Comparison of ENCODE assay signal across 9 cellular contexts in the genomic region with DNA sequence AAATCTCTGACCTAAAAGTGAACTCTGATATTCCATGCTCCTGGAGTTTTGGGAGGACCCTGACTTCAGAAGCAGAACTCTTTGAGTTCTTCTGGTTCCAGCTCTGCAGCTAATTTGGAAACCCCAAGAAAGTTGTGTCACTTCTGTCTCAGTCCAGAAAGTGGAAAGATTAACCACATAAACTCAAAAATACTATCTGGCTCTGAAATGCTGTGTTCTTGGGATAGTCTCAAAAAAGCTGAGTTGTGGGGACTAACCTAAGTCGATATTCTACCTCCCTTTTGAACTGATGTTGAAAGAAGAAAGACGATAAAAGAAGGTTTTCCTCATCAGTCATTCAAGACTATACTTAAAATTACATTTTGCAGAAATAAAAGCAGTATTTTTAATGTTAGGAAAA. TPM values are rescaled to one million over a fixed set of nuclear protein-coding genes. Genes with fewer than 3 reads are reported as not detected.
DNase-seq lines count a peak whose midpoint lies in the region; ATAC-seq and TF ChIP-seq lines count a peak whose summit lies in the region.
"Had no signal": no experiment of that assay in that cellular context is flagged by ENCODE, and none has a peak within 500 bp of the region (broad histone marks: within the 10 kb centered on the region; RNA-seq: fewer than 3 reads in every experiment).

No MANE protein-coding gene starts in this region.

- peak overlapping the region; percentile 91 to 95 for H3K27ac ChIP-seq in thoracic aorta
- H3K27ac ChIP-seq: PC-9 had no signal

- no peak for TF ChIP-seq CTCF in thoracic aorta (IDR thresholded peaks at IDR 0.05)

- H3K27me3 ChIP-seq in adipocyte (replicated peaks; ENCODE audit: control insufficient read depth, insufficient read depth, low read length), result no peaks in the 10 kb centered on the region
- no peaks in the 10 kb centered on the region for H3K27me3 ChIP-seq in thoracic aorta (replicated peaks; ENCODE audit: insufficient read depth)

- ATAC-seq in thoracic aorta (ENCODE audit: insufficient number of reproducible peaks, low FRiP score, low read depth), result no peak
- ATAC-seq in esophagus mucosa, result no peak

- no peaks in the 10 kb centered on the region for H3K27me3 Mint-ChIP-seq in activated naive CD4-positive, alpha-beta T cell treated with anti-CD3 and anti-CD28 coated beads, Interleukin-2, amount 10 ng/mL, durations not matched to agents 7 days and 5 days

- DNase-seq in activated naive CD4-positive, alpha-beta T cell treated with anti-CD3 and anti-CD28 coated beads, Interleukin-2, amount 10 ng/mL, durations not matched to agents 7 days and 5 days, result no peak
- DNase-seq in activated naive CD4-positive, alpha-beta T cell treated with Interleukin-2 at 50 U/mL for 16 hours, result no peak
- peak; percentile 4 for DNase-seq in adipocyte (ENCODE audit: low read depth)
- peak; percentile 57 for DNase-seq in midbrain (lab: John Stamatoyannopoulos, UW)
- DNase-seq in thoracic aorta (ENCODE audit: low spot score), result no peak
- DNase-seq in NCI-H1417 (lab: John Stamatoyannopoulos, UW), result no peak
- DNase-seq in DMS153 (lab: John Stamatoyannopoulos, UW), result no peak

- CTCF ChIA-PET in activated naive CD4-positive, alpha-beta T cell treated with anti-CD3 and anti-CD28 coated beads, Interleukin-2, amount 10 ng/mL, durations not matched to agents 7 days and 5 days (lab: Charles Lee), result interaction anchor here (0.7 to 3.5 kb wide), 7 partner anchors 9 to 271 kb away, joined by 3 to 14 read pairs (median 4); a partner anchor contains a TSS

- H3K9me3 ChIP-seq in adipocyte (ENCODE audit: control insufficient read depth, low read length) (no peaks in the 10 kb centered on the region), thoracic aorta (no peaks in the 10 kb centered on the region)

- H3K36me3 ChIP-seq in adipocyte (ENCODE audit: control insufficient read depth, insufficient read depth, low read length, severe bottlenecking), result no peaks in the 10 kb centered on the region
- H3K36me3 ChIP-seq in thoracic aorta, result no peaks in the 10 kb centered on the region

- peaks cover 59% of the 10 kb centered on the region for H3K4me1 ChIP-seq in adipocyte (ENCODE audit: control insufficient read depth, insufficient read depth, low read length)
- H3K4me1 ChIP-seq in thoracic aorta (ENCODE audit: control insufficient read depth in 1 of 2, low read depth in 2 of 2), result peaks cover 35 to 74% of the 10 kb centered on the region in 2 donors

- H3K4me3 ChIP-seq in adipocyte (ENCODE audit: low read length) (peak overlapping the region; percentile 81), thoracic aorta (peak overlapping the region; percentile 74)
- H3K4me3 ChIP-seq: PC-9 had no signal

- H3K9me3 Mint-ChIP-seq in activated naive CD4-positive, alpha-beta T cell treated with anti-CD3 and anti-CD28 coated beads, Interleukin-2, amount 10 ng/mL, durations not matched to agents 7 days and 5 days, result no peaks in the 10 kb centered on the region

- H3K4me1 Mint-ChIP-seq in activated naive CD4-positive, alpha-beta T cell treated with anti-CD3 and anti-CD28 coated beads, Interleukin-2, amount 10 ng/mL, durations not matched to agents 7 days and 5 days, result peaks cover 97% of the 10 kb centered on the region

- H3K9ac ChIP-seq in adipocyte (ENCODE audit: low read length), result peak overlapping the region; percentile 84

- peaks cover 51% of the 10 kb centered on the region for H3K36me3 Mint-ChIP-seq in activated naive CD4-positive, alpha-beta T cell treated with anti-CD3 and anti-CD28 coated beads, Interleukin-2, amount 10 ng/mL, durations not matched to agents 7 days and 5 days

- H3K4me3 Mint-ChIP-seq in activated naive CD4-positive, alpha-beta T cell treated with anti-CD3 and anti-CD28 coated beads, Interleukin-2, amount 10 ng/mL, durations not matched to agents 7 days and 5 days, result peak overlapping the region; percentile 69

- H3K27ac Mint-ChIP-seq in activated naive CD4-positive, alpha-beta T cell treated with anti-CD3 and anti-CD28 coated beads, Interleukin-2, amount 10 ng/mL, durations not matched to agents 7 days and 5 days, result peak overlapping the region; percentile 93

RNA-seq across cellular contexts. Expression of a gene that starts 59.8 kb away (rescaled TPM):
- total RNA-seq in thoracic aorta (10 to 100 TPM; 26.9 to 28.4 TPM), esophagus mucosa (10.9 TPM)

Comparison
In these comparisons a context has a peak if more than half of its experiments do, and no peak if none do; other contexts are left out.
1. DNase-seq: peak in adipocyte (single experiment) and midbrain (single experiment); none in activated naive CD4-positive, alpha-beta T cell treated with anti-CD3 and anti-CD28 coated beads, Interleukin-2, amount 10 ng/mL, durations not matched to agents 7 days and 5 days (single experiment), activated naive CD4-positive, alpha-beta T cell treated with Interleukin-2 at 50 U/mL for 16 hours (single experiment), thoracic aorta (single experiment), NCI-H1417 (0 of 3) and DMS153 (single experiment).